9 cellular contexts compared by ENCODE assay signal in the genomic region with DNA sequence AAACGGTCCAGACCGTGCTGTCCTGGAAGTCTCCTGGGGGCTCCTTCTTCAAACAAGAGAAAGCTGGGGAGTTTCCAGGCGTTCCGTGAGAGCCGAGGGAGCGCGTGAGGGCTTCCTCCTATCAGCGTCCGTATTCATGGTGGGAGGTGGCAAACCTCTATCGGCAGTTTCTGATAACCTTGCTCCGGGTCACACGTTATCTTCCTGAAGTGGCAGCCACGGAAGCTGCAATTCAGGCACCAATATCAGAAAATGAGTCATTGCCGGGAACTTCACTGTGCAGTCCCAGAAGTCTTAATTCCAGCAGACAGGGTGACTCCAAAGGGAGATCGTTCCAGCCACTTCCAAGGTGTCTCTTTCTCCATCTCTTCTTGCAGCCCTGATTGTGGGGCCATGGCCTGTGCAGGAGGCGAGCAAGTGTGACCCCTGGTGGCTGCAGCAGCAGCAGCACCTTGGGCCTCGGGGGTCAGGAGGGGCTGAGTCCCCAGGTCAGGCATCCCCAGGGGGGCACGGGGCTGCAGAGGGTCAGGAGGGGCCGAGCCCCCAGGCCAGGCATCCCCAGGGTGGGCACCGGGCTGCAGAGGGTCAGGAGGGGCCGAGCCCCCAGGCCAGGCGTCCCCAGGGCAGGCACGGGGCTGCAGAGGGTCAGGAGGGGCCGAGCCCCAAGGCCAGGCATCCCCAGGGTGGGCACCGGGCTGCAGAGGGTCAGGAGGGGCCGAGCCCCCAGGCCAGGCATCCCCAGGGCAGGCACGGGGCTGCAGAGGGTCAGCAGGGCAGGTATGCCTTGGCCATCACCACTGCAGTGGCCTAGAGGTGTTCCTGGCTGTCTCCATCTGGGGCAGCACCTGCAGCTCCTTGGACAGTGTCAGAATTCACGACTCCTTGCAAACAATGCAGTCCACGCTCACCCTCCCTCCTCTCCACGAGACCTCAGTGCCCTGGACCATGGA.
A peak's percentile ranks its signal among the peaks of the same experiment; 100 is the strongest.
DNase-seq lines count a peak whose midpoint lies in the region; ATAC-seq and TF ChIP-seq lines count a peak whose summit lies in the region.
"Had no signal": no experiment of that assay in that cellular context is flagged by ENCODE, and none has a peak within 500 bp of the region (broad histone marks: within the 10 kb centered on the region; RNA-seq: fewer than 3 reads in every experiment).

No MANE protein-coding gene starts in this region.

- no peak for ATAC-seq in HG02938 (IDR thresholded peaks at IDR 0.05; ENCODE audit: unreplicated experiment)

- TF ChIP-seq CTCF in astrocyte of the spinal cord (IDR thresholded peaks at IDR 0.05; ENCODE audit: low read depth, low read length) (peak; percentile 40), progenitor cell of endocrine pancreas (IDR thresholded peaks at IDR 0.05; ENCODE audit: unreplicated experiment) (peak; percentile 80)

- peak overlapping the region; percentile 37 for H3K27ac Mint-ChIP-seq in progenitor cell of endocrine pancreas
- H3K27ac Mint-ChIP-seq: activated B cell treated with CpG ODN at 0.5 μM for 24 hours had no signal

- H3K36me3 Mint-ChIP-seq in progenitor cell of endocrine pancreas (ENCODE audit: insufficient read depth), result no peaks in the 10 kb centered on the region

- DNase-seq in NCI-H510A treated with DMSO at 0.1 percent for 48 hours (lab: John Stamatoyannopoulos, UW) (peak; percentile 7), NCI-H510A (lab: John Stamatoyannopoulos, UW) (no peak), T-helper 2 cell (peak in 4 of 5 experiments; percentile 5 to 87 (median 37)), astrocyte of the spinal cord (ENCODE audit: low read depth, low spot score) (no peak), progenitor cell of endocrine pancreas (ENCODE audit: low spot score, unreplicated experiment) (peak; percentile 42), hippocampal formation (lab: John Stamatoyannopoulos, UW) (no peak), NCI-H2029 (lab: John Stamatoyannopoulos, UW) (no peak)
- DNase-seq: activated B cell treated with CpG ODN at 0.5 μM for 24 hours had no signal

- peaks cover 6% of the 10 kb centered on the region for H3K9me3 Mint-ChIP-seq in progenitor cell of endocrine pancreas (ENCODE audit: low read depth)
- H3K9me3 Mint-ChIP-seq: activated B cell treated with CpG ODN at 0.5 μM for 24 hours had no signal

- peaks cover 15% of the 10 kb centered on the region for H3K4me1 Mint-ChIP-seq in progenitor cell of endocrine pancreas (ENCODE audit: low read depth)

- H3K4me3 Mint-ChIP-seq in progenitor cell of endocrine pancreas (ENCODE audit: low read depth), result peak overlapping the region; percentile 49
- H3K4me3 Mint-ChIP-seq: activated B cell treated with CpG ODN at 0.5 μM for 24 hours had no signal

- no peak overlapping the region for H3K4me3 ChIP-seq in astrocyte of the spinal cord (ENCODE audit: low read depth, low read length)

- H3K27me3 Mint-ChIP-seq in progenitor cell of endocrine pancreas, result peaks cover 31% of the 10 kb centered on the region
- H3K27me3 Mint-ChIP-seq: activated B cell treated with CpG ODN at 0.5 μM for 24 hours had no signal

- in situ Hi-C loops in astrocyte of the spinal cord (cut with HindIII; ENCODE audit: low sequenced_read_pairs), result no loop called here

Comparison
In these comparisons a context has a peak if more than half of its experiments do, and no peak if none do; other contexts are left out.
1. DNase-seq: peak in NCI-H510A treated with DMSO at 0.1 percent for 48 hours (single experiment), T-helper 2 cell (4 of 5) and progenitor cell of endocrine pancreas (single experiment); none in NCI-H510A (single experiment), astrocyte of the spinal cord (single experiment), hippocampal formation (0 of 2) and NCI-H2029 (single experiment).